ENCODE assay signal across 1 cellular context in genomic region chr10:106147050-106147449, GRCh38.
TF ChIP-seq lines count a peak whose summit lies in the region.

No MANE protein-coding gene starts in this region.

TF ChIP-seq in SK-N-SH treated with all-trans-retinoic acid at 6 μM for 48 hours, 23 proteins besides CTCF, POLR2A, EP300 and RAD21 (continued from another document):
- TF ChIP-seq TSHZ2 (CRISPR knock-in tag; IDR thresholded peaks at IDR 0.05) (0 out of 2 replicates have a peak, but pooled peaks have one; percentile 44), POU6F1 (CRISPR knock-in tag; IDR thresholded peaks at IDR 0.05; ENCODE audit: borderline replicate concordance, low read depth) (no peak), ZNF70 (CRISPR knock-in tag; IDR thresholded peaks at IDR 0.05) (no peak), PPARA (CRISPR knock-in tag; IDR thresholded peaks at IDR 0.05; ENCODE audit: borderline replicate concordance) (no peak), CSRNP3 (CRISPR knock-in tag; IDR thresholded peaks at IDR 0.05) (no peak), ZC3H10 (CRISPR knock-in tag; IDR thresholded peaks at IDR 0.05) (no peak), RARB (CRISPR knock-in tag; IDR thresholded peaks at IDR 0.05) (no peak)
